In genomic region chrX:47458528-47458927, GRCh38 we compare ENCODE assay signal across 20 cellular contexts. TPM values are rescaled to one million over a fixed set of nuclear protein-coding genes. Genes with fewer than 3 reads are reported as not detected.
DNase-seq lines count a peak whose midpoint lies in the region; ATAC-seq lines count a peak whose summit lies in the region.
"Had no signal": no experiment of that assay in that cellular context is flagged by ENCODE, and none has a peak within 500 bp of the region (broad histone marks: within the 10 kb centered on the region; RNA-seq: fewer than 3 reads in every experiment).

No MANE protein-coding gene starts in this region.

- H3K27me3 ChIP-seq in SJCRH30, result no peaks in the 10 kb centered on the region
- H3K27me3 ChIP-seq: BE2C had no signal

- POLR2A ChIA-PET in naive thymus-derived CD8-positive, alpha-beta T cell (lab: Charles Lee), result interaction anchor here (0.5 kb wide), 1 partner anchor 226 kb away, joined by 3 read pairs; the partner anchor contains the start of gene USP11

- H3K36me3 ChIP-seq in SJCRH30, result no peaks in the 10 kb centered on the region
- H3K36me3 ChIP-seq: BE2C had no signal

- no peaks in the 10 kb centered on the region for H3K27me3 Mint-ChIP-seq in naive thymus-derived CD8-positive, alpha-beta T cell
- H3K27me3 Mint-ChIP-seq: CD4-positive, CD25-positive, alpha-beta regulatory T cell; IgD-negative memory B cell had no signal

- no peaks in the 10 kb centered on the region for H3K4me1 ChIP-seq in SJCRH30
- H3K4me1 ChIP-seq: BE2C had no signal

- no peak overlapping the region for H3K4me3 ChIP-seq in SJCRH30

- no peaks in the 10 kb centered on the region for H3K9me3 ChIP-seq in SJCRH30 (replicated peaks)
- H3K9me3 ChIP-seq: BE2C had no signal

- H3K36me3 Mint-ChIP-seq in naive thymus-derived CD8-positive, alpha-beta T cell, result peaks cover 10 to 59% (median 24%) of the 10 kb centered on the region in 3 donors
- peaks cover 39% of the 10 kb centered on the region for H3K36me3 Mint-ChIP-seq in stimulated activated effector memory CD8-positive, alpha-beta T cell treated with anti-CD3 and anti-CD28 coated beads, Interleukin-12 subunit alpha, Interleukin-12 subunit beta, amount 100 ng/mL, for 72 hours

- peaks cover 0 to 12% (median 0%) of the 10 kb centered on the region in 9 donors for H3K9me3 Mint-ChIP-seq in naive thymus-derived CD8-positive, alpha-beta T cell
- H3K9me3 Mint-ChIP-seq in stimulated activated effector memory CD8-positive, alpha-beta T cell treated with anti-CD3 and anti-CD28 coated beads, Interleukin-12 subunit alpha, Interleukin-12 subunit beta, amount 100 ng/mL, for 72 hours, result peaks cover 5% of the 10 kb centered on the region

- ATAC-seq in naive thymus-derived CD8-positive, alpha-beta T cell, result peak; percentile 79 to 83
- ATAC-seq in stimulated activated effector memory CD8-positive, alpha-beta T cell treated with anti-CD3 and anti-CD28 coated beads, Interleukin-12 subunit alpha, Interleukin-12 subunit beta, amount 100 ng/mL, for 72 hours, result peak; percentile 71
- ATAC-seq: PC-3 had no signal

- H3K27ac Mint-ChIP-seq in naive thymus-derived CD8-positive, alpha-beta T cell, result peak overlapping the region in 7 of 10 donors; percentile 60 to 91 (median 78)
- peak overlapping the region; percentile 43 for H3K27ac Mint-ChIP-seq in stimulated activated effector memory CD8-positive, alpha-beta T cell treated with anti-CD3 and anti-CD28 coated beads, Interleukin-12 subunit alpha, Interleukin-12 subunit beta, amount 100 ng/mL, for 72 hours
- H3K27ac Mint-ChIP-seq: CD4-positive, CD25-positive, alpha-beta regulatory T cell; IgD-negative memory B cell had no signal

- H3K4me1 Mint-ChIP-seq in naive thymus-derived CD8-positive, alpha-beta T cell, result peaks cover 9 to 27% (median 10%) of the 10 kb centered on the region in 4 donors
- peaks cover 17% of the 10 kb centered on the region for H3K4me1 Mint-ChIP-seq in stimulated activated effector memory CD8-positive, alpha-beta T cell treated with anti-CD3 and anti-CD28 coated beads, Interleukin-12 subunit alpha, Interleukin-12 subunit beta, amount 100 ng/mL, for 72 hours
- H3K4me1 Mint-ChIP-seq: IgD-negative memory B cell had no signal

- peak overlapping the region in 4 of 10 donors; percentile 14 to 48 (median 15) for H3K4me3 Mint-ChIP-seq in naive thymus-derived CD8-positive, alpha-beta T cell
- H3K4me3 Mint-ChIP-seq in stimulated activated effector memory CD8-positive, alpha-beta T cell treated with anti-CD3 and anti-CD28 coated beads, Interleukin-12 subunit alpha, Interleukin-12 subunit beta, amount 100 ng/mL, for 72 hours, result no peak overlapping the region
- H3K4me3 Mint-ChIP-seq: CD4-positive, CD25-positive, alpha-beta regulatory T cell; IgD-negative memory B cell had no signal

- DNase-seq in activated CD8-positive, alpha-beta memory T cell treated with anti-CD3 and anti-CD28 coated beads, Interleukin-2, amount 50 U/mL, for 1 hour (ENCODE audit: extremely low read depth), result peak; percentile 4
- DNase-seq in activated CD8-positive, alpha-beta memory T cell treated with anti-CD3 and anti-CD28 coated beads, Interleukin-2, amount 50 U/mL, for 48 hours, result no peak
- DNase-seq in activated gamma-delta T cell (lab: John Stamatoyannopoulos, UW) (peak; percentile 16), SJCRH30 (no peak)
- DNase-seq in naive thymus-derived CD8-positive, alpha-beta T cell, result peak in 6 of 10 donors; percentile 16 to 54 (median 36)
- peak in 1 of 2 donors; percentile 46 for DNase-seq in stimulated activated effector memory CD8-positive, alpha-beta T cell treated with anti-CD3 and anti-CD28 coated beads, Interleukin-12 subunit alpha, Interleukin-12 subunit beta, amount 100 ng/mL, for 72 hours (ENCODE audit: low spot score in 2 of 2)
- DNase-seq in central memory CD4-positive, alpha-beta T cell, result no peak
- no peak for DNase-seq in activated CD4-positive, alpha-beta T cell treated with anti-CD3 and anti-CD28 coated beads for 48 hours
- DNase-seq: BE2C; CD4-positive, CD25-positive, alpha-beta regulatory T cell; GF-D8; Karpas-422; NCI-H1092 treated with DMSO at 0.1 percent for 48 hours; NCI-H2081 treated with DMSO at 0.1 percent for 48 hours; NCI-H510A treated with DMSO at 0.1 percent for 48 hours; NCI-H774; PC-3; RPMI8226; SHP77 treated with DMSO at 0.1 percent for 48 hours had no signal

- H3K27ac ChIP-seq in SJCRH30, result no peak overlapping the region

RNA-seq across cellular contexts. Expression of gene ZNF41, which starts 24.5 kb away (rescaled TPM):
- total RNA-seq in naive thymus-derived CD8-positive, alpha-beta T cell, result 10 to 100 TPM; 15.1 to 15.3 TPM
- 1 to 10 TPM; 3.5 to 4.7 (median 4.4) TPM for polyA plus RNA-seq in naive thymus-derived CD8-positive, alpha-beta T cell
- total RNA-seq in SJCRH30 (2014; rRNA removed; shearing (Covaris generic)), result 7.2 and 8.4 TPM in 2 replicates

Comparison
In these comparisons a context has a peak if more than half of its experiments do, and no peak if none do; other contexts are left out.
1. DNase-seq: peak in activated CD8-positive, alpha-beta memory T cell treated with anti-CD3 and anti-CD28 coated beads, Interleukin-2, amount 50 U/mL, for 1 hour (single experiment), activated gamma-delta T cell (single experiment) and naive thymus-derived CD8-positive, alpha-beta T cell (6 of 10); none in activated CD8-positive, alpha-beta memory T cell treated with anti-CD3 and anti-CD28 coated beads, Interleukin-2, amount 50 U/mL, for 48 hours (single experiment), SJCRH30 (0 of 2), central memory CD4-positive, alpha-beta T cell (single experiment) and activated CD4-positive, alpha-beta T cell treated with anti-CD3 and anti-CD28 coated beads for 48 hours (single experiment).